ENCODE assay signal across 8 cellular contexts in the genomic region with DNA sequence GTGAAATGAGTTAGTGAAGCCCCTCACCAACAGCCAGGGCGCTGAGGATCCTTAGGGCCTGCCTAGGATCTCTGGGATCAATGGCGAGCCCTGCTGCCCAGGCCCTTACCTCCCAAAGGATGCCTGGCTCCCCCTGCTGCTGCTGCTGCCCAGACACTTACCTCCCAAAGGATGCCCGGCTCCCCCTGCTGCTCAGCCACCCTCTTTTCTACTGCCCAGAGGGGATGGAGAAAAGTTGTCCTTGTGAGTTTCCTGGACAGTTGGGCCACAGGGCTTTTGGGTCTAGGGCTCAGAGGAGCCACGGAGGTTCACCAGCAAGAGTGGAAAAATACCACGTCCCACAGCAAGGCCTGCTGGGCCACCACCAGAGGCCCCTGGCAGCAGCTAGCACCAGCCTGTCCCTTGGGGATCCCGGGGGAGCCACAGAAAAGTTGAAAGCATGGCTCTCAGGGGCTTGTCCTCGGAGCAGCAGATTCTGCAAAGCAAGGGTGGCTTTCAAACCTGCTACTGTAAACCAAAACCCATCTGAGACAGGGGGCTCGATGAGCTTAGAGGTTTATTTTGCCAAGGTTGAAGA. TPM values are rescaled to one million over a fixed set of nuclear protein-coding genes. Genes with fewer than 3 reads are reported as not detected.
DNase-seq lines count a peak whose midpoint lies in the region; ATAC-seq, FAIRE-seq and TF ChIP-seq lines count a peak whose summit lies in the region.

No MANE protein-coding gene starts in this region.

- H3K79me2 ChIP-seq in K562 (ENCODE audit: control insufficient read depth, insufficient read depth, low read length), result no peaks in the 10 kb centered on the region

- TF ChIP-seq POLR2A in K562 (conservative IDR thresholded peaks at IDR 0.05), result no peak

- peak overlapping the region in 1 of 2 experiments; percentile 38; a peak in 1 of 4 replicates for H3K9ac ChIP-seq in K562 (ENCODE audit: insufficient read depth in 1 of 2, low read depth in 2 of 2, low read length in 2 of 2)

- H3K9me3 Mint-ChIP-seq in immature natural killer cell, result no peaks in the 10 kb centered on the region

- no peak overlapping the region for H3K4me3 Mint-ChIP-seq in immature natural killer cell

- peaks cover 9 to 12% of the 10 kb centered on the region in 2 experiments; a peak in 3 of 5 replicates for H3K4me1 ChIP-seq in K562 (replicated peaks in 1 of 2; ENCODE audit: control insufficient read depth in 2 of 2, insufficient read depth in 2 of 2, low read length in 2 of 2)

- peak; percentile 88 to 93 for TF ChIP-seq RAD21 in K562 (CRISPR knock-in tag; conservative IDR thresholded peaks at IDR 0.05 in 1 of 2, IDR thresholded peaks at IDR 0.05 in 1 of 2)

- 83% methylated on average over 8 of the region's 8 CpGs for whole genome bisulfite sequencing in K562 (ENCODE audit: insufficient coverage, low coverage, missing lambda C conversion rate)

- no peak overlapping the region for H3K4me3 ChIP-seq in K562

- peak overlapping the region in 2 of 6 donors; percentile 12 to 58 for H3K27ac Mint-ChIP-seq in immature natural killer cell

- DNase-seq in DMS153 treated with DMSO at 0.1 percent for 48 hours (lab: John Stamatoyannopoulos, UW; ENCODE audit: unreplicated experiment) (peak; percentile 9), HCEC 1CT (peak; percentile 58), RPMI8226 (peak; percentile 14), K562 (ENCODE audit: extremely low read depth in 1 of 4, low spot score in 3 of 4) (peak in 3 of 4 experiments; percentile 41 to 51 (median 42)), immature natural killer cell (peak; percentile 45 to 51 (median 48)), NCI-H526 treated with DMSO at 0.1 percent for 48 hours (lab: John Stamatoyannopoulos, UW) (no peak)
- peak; percentile 12 to 20 for DNase-seq in stimulated activated CD8-positive, alpha-beta memory T cell treated with anti-CD3 and anti-CD28 coated beads, Interleukin-2, amount 100 ng/mL, for 1 hour (ENCODE audit: low read depth in 2 of 2)

- no peak overlapping the region for H3K4me2 ChIP-seq in K562 (ENCODE audit: insufficient read depth, low read length)

- BruUV-seq in K562 (replicated peaks; lab: Mats Ljungman, UMichigan), result no TSS peak

- FAIRE-seq in K562 (lab: Jason Lieb, UNC), result no peak

- peaks cover 0 to 16% (median 11%) of the 10 kb centered on the region in 3 donors for H3K36me3 Mint-ChIP-seq in immature natural killer cell

- no peaks in the 10 kb centered on the region for H3K9me3 ChIP-seq in K562 (replicated peaks; ENCODE audit: control insufficient read depth, insufficient read depth, low read depth, low read length)

- H3K27me3 Mint-ChIP-seq in immature natural killer cell (ENCODE audit: low read depth in 3 of 3), result peaks cover 0 to 6% (median 1%) of the 10 kb centered on the region in 3 donors

- no peaks in the 10 kb centered on the region for H4K20me1 ChIP-seq in K562 (replicated peaks; ENCODE audit: control insufficient read depth, insufficient read depth, low read length)

- H3K27me3 ChIP-seq in K562 (ENCODE audit: control insufficient read depth in 2 of 2, insufficient read depth in 2 of 2, low read length in 2 of 2), result no peaks in the 10 kb centered on the region

- CTCF ChIA-PET in K562 (lab: Yijun Ruan, JAX; ENCODE audit: low intra/inter-chr PET ratio), result interaction anchor here (0.6 to 4.7 kb wide), 5 partner anchors 60 to 565 kb away, joined by 4 to 69 read pairs (median 13); no protein-coding TSS in a partner anchor

- POLR2A ChIA-PET in K562 (lab: Yijun Ruan, JAX), result interaction anchor here (1.1 kb wide), 1 partner anchor 186 kb away, joined by 3 read pairs; no protein-coding TSS in a partner anchor

- no peak overlapping the region for H3K27ac ChIP-seq in K562 (ENCODE audit: extremely low read depth, low read depth, low read length)

- peaks cover 11 to 12% of the 10 kb centered on the region in 2 donors for H3K4me1 Mint-ChIP-seq in immature natural killer cell

- in situ Hi-C loops in K562 (cut with MboI), result loop anchor here (5.0 kb wide), 1 partner anchor 260 kb away; no protein-coding TSS in a partner anchor

- peaks cover 99% of the 10 kb centered on the region for H3K36me3 ChIP-seq in K562 (ENCODE audit: control insufficient read depth, insufficient read depth, low read length)

- no peak for TF ChIP-seq EP300 in K562 (IDR thresholded peaks at IDR 0.05; ENCODE audit: low read length)

- intact Hi-C loops in K562 (cut with micrococcal nuclease), result loop anchor here (2.0 to 10.0 kb wide), 2 partner anchors 201 to 567 kb away; no protein-coding TSS in a partner anchor

- no peaks in the 10 kb centered on the region for H3K9me1 ChIP-seq in K562 (ENCODE audit: control insufficient read depth, insufficient read depth, low read length)

- H2AFZ ChIP-seq in K562 (ENCODE audit: low read depth, low read length), result no peak overlapping the region

- peak; percentile 65 for ATAC-seq in K562
- ATAC-seq in HG03469 (IDR thresholded peaks at IDR 0.05; ENCODE audit: unreplicated experiment), result no peak

- peak; percentile 73 to 98 (median 97) for TF ChIP-seq CTCF in K562 (IDR thresholded peaks at IDR 0.05 in 2 of 3, conservative IDR thresholded peaks at IDR 0.05 in 1 of 3; ENCODE audit: insufficient read depth in 2 of 3, low read depth in 1 of 3, low read length in 3 of 3)

TF ChIP-seq in K562, 482 proteins besides CTCF, POLR2A, EP300 and RAD21 (continues in another document):
- TF ChIP-seq, protein P1, sequence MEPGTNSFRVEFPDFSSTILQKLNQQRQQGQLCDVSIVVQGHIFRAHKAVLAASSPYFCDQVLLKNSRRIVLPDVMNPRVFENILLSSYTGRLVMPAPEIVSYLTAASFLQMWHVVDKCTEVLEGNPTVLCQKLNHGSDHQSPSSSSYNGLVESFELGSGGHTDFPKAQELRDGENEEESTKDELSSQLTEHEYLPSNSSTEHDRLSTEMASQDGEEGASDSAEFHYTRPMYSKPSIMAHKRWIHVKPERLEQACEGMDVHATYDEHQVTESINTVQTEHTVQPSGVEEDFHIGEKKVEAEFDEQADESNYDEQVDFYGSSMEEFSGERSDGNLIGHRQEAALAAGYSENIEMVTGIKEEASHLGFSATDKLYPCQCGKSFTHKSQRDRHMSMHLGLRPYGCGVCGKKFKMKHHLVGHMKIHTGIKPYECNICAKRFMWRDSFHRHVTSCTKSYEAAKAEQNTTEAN (CRISPR knock-in tag; IDR thresholded peaks at IDR 0.05), result no peak
- TF ChIP-seq, protein P2, sequence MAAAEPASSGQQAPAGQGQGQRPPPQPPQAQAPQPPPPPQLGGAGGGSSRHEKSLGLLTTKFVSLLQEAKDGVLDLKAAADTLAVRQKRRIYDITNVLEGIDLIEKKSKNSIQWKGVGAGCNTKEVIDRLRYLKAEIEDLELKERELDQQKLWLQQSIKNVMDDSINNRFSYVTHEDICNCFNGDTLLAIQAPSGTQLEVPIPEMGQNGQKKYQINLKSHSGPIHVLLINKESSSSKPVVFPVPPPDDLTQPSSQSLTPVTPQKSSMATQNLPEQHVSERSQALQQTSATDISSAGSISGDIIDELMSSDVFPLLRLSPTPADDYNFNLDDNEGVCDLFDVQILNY (CRISPR knock-in tag; IDR thresholded peaks at IDR 0.05), result no peak
- no peak for TF ChIP-seq SMARCE1 (IDR thresholded peaks at IDR 0.05)
- no peak for TF ChIP-seq ZBTB49 (CRISPR knock-in tag; IDR thresholded peaks at IDR 0.05; ENCODE audit: borderline replicate concordance)
- no peak for TF ChIP-seq ZNF143 (CRISPR knock-in tag; IDR thresholded peaks at IDR 0.05)

RNA-seq across cellular contexts. Expression of gene SLC6A6, which starts 59.4 kb away (rescaled TPM):
- 361 and 756 TPM in 2 replicates for total RNA-seq in K562 (2011; cell fraction: chromatin; rRNA removed; ENCODE audit: low replicate concordance)
- total RNA-seq in K562 (2011; cell fraction: nucleolus; rRNA removed), result 315 and 326 TPM in 2 replicates
- total RNA-seq in K562 (2011; cell fraction: nucleoplasm; rRNA removed), result 358 and 388 TPM in 2 replicates
- 106 and 223 TPM in 2 replicates for total RNA-seq in K562 (2014; rRNA removed)
- 79.6 and 90.2 TPM in 2 replicates for total RNA-seq in K562 (2014; rRNA removed; fragmentation: Illumina TruSeq; extraction: Trizol)
- total RNA-seq in K562 (2015; rRNA removed; fragmentation: Illumina TruSeq; extraction: Trizol), result 91.9 and 93.2 TPM in 2 replicates
- 194 and 203 TPM in 2 replicates for total RNA-seq in K562 (2021)
- polyA plus RNA-seq in K562 (2011; rRNA removed), result 71.4 and 100 TPM in 2 replicates
- polyA plus RNA-seq in K562 (2011; cell fraction: cytosol; rRNA removed), result 56.5 and 73.9 TPM in 2 replicates
- polyA plus RNA-seq in K562 (2011; cell fraction: nucleus; rRNA removed), result 434 and 457 TPM in 2 replicates
- 52.3 and 64.9 TPM in 2 replicates for polyA plus RNA-seq in K562 (2012)
- 121 and 139 TPM in 2 replicates for polyA plus RNA-seq in K562 (2014; fragmentation: Illumina TruSeq; extraction: Trizol)
- polyA plus RNA-seq in K562 (2014; fragmentation: Nextera tagmentation; extraction: Ambion mirVana), result 10 to 100 TPM; 12.3 to 14.8 TPM
- 111 and 129 TPM in 2 replicates for polyA plus RNA-seq in K562 (2014; rRNA removed)
- polyA minus RNA-seq in K562 (2011; rRNA and poly(A)+ RNA removed), result 75.5 and 106 TPM in 2 replicates
- polyA minus RNA-seq in K562 (2011; cell fraction: cytosol; rRNA and poly(A)+ RNA removed), result 40.8 and 83.0 TPM in 2 replicates
- 138 and 192 TPM in 2 replicates for polyA minus RNA-seq in K562 (2011; cell fraction: nucleus; rRNA and poly(A)+ RNA removed)
- 1 to 10 TPM; 4.7 to 8.0 (median 6.9) TPM for polyA plus RNA-seq in immature natural killer cell
